In the genomic region with DNA sequence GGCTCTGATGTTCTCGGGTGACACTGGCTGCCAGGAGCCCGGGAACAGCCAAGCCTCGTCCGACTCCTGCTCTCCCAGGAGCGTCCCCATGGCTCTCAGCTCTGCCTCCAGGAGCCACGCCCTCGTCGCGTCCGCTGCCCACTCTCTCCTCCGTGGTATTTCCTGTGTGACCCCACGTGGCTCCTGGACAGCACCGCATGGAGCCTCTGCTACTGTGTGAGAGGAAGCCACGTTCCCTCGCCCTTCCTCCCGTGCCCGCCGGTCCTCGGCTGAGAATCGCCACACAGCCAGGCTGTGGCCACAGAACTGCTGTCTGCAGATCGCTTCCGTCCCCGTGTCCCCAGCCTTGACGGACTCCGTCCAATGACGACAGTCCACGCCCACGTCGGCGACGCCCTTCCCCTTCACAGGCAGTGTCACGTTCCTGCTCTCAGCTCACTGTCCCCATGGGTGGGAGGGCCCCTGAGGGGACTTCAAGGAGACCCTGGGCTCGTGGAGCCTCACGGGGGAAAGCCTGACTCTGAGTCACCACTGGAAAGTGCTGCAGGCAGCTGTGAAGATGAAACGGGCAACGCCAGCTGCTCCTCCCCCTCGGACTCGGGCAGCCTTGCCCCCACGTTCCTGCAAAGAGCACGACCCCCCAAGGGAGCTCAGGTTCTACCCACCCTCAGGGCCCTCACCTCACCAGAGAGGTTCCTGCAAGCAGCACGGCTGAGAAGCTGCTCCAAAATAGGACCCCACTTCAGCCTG, we compare ENCODE assay signal across 13 cellular contexts.
DNase-seq lines count a peak whose midpoint lies in the region; ATAC-seq and TF ChIP-seq lines count a peak whose summit lies in the region.
"Had no signal": no experiment of that assay in that cellular context is flagged by ENCODE, and none has a peak within 500 bp of the region (broad histone marks: within the 10 kb centered on the region; RNA-seq: fewer than 3 reads in every experiment).

No MANE protein-coding gene starts in this region.

- ATAC-seq in natural killer cell, result peak in 1 of 3 donors; percentile 52
- ATAC-seq in GM18873 (IDR thresholded peaks at IDR 0.05; ENCODE audit: low FRiP score, unreplicated experiment), result no peak
- ATAC-seq: foreskin keratinocyte had no signal

- peak overlapping the region; percentile 16 for H3K27ac Mint-ChIP-seq in Caco-2 (ENCODE audit: unreplicated experiment)
- H3K27ac Mint-ChIP-seq in natural killer cell, result peak overlapping the region in 1 of 2 donors; percentile 47
- H3K27ac Mint-ChIP-seq: activated naive CD4-positive, alpha-beta T cell treated with anti-CD3 and anti-CD28 coated beads, Interleukin-2, amount 50 U/mL, for 24 hours had no signal

- TF ChIP-seq CTCF in Caco-2 (IDR thresholded peaks at IDR 0.05; ENCODE audit: insufficient read depth in 1 of 2, low read depth in 1 of 2, low read length in 1 of 2, severe bottlenecking in 1 of 2, unreplicated experiment in 1 of 2) (no peak), VCaP (conservative IDR thresholded peaks at IDR 0.05) (no peak), natural killer cell (IDR thresholded peaks at IDR 0.05) (no peak), WERI-Rb-1 (IDR thresholded peaks at IDR 0.05; ENCODE audit: low read depth, low read length) (no peak), transverse colon (IDR thresholded peaks at IDR 0.05) (no peak)

- TF ChIP-seq POLR2A in transverse colon (IDR thresholded peaks at IDR 0.05), result no peak

- H3K36me3 Mint-ChIP-seq in Caco-2 (ENCODE audit: insufficient read depth, unreplicated experiment), result peaks cover 7% of the 10 kb centered on the region
- no peaks in the 10 kb centered on the region for H3K36me3 Mint-ChIP-seq in natural killer cell
- H3K36me3 Mint-ChIP-seq: activated naive CD4-positive, alpha-beta T cell treated with anti-CD3 and anti-CD28 coated beads, Interleukin-2, amount 50 U/mL, for 24 hours had no signal

- peaks cover 11% of the 10 kb centered on the region for H3K27me3 Mint-ChIP-seq in Caco-2 (ENCODE audit: insufficient read depth, unreplicated experiment)
- peaks cover 6 to 14% of the 10 kb centered on the region in 2 donors for H3K27me3 Mint-ChIP-seq in natural killer cell (ENCODE audit: low read depth in 2 of 2)

- in situ Hi-C loops in transverse colon (cut with MboI; ENCODE audit: low pct_ligation_motif_present in 1 of 4, low pct_unique_long_range_greater_than_20kb in 1 of 4, low sequenced_read_pairs in 3 of 4), result no loop called here

- H3K27ac ChIP-seq in HUES6 (ENCODE audit: low read depth, low read length) (no peak overlapping the region), VCaP (peak overlapping the region; percentile 5; the same call in 1 of the 2 replicates), WERI-Rb-1 (no peak overlapping the region), transverse colon (no peak overlapping the region)
- H3K27ac ChIP-seq: foreskin keratinocyte had no signal

- H3K9ac ChIP-seq in HUES6 (ENCODE audit: low read length), result no peak overlapping the region

- H3K4me1 Mint-ChIP-seq in Caco-2 (ENCODE audit: low read depth, unreplicated experiment), result peaks cover 5% of the 10 kb centered on the region
- H3K4me1 Mint-ChIP-seq in natural killer cell, result peaks cover 4 to 10% of the 10 kb centered on the region in 2 donors
- H3K4me1 Mint-ChIP-seq: activated naive CD4-positive, alpha-beta T cell treated with anti-CD3 and anti-CD28 coated beads, Interleukin-2, amount 50 U/mL, for 24 hours had no signal

- no peaks in the 10 kb centered on the region for H3K9me3 ChIP-seq in Caco-2
- no peaks in the 10 kb centered on the region for H3K9me3 ChIP-seq in HUES6 (ENCODE audit: control insufficient read depth, insufficient read depth, low read depth, low read length)
- no peaks in the 10 kb centered on the region for H3K9me3 ChIP-seq in WERI-Rb-1 (ENCODE audit: severe bottlenecking)
- no peaks in the 10 kb centered on the region for H3K9me3 ChIP-seq in transverse colon

- CTCF ChIA-PET in Caco-2 (lab: Charles Lee), result interaction anchor here (0.6 kb wide), 1 partner anchor 183 kb away, joined by 3 read pairs; no protein-coding TSS in a partner anchor

- peak overlapping the region; percentile 44 for H3K4me3 ChIP-seq in Caco-2 (ENCODE audit: low read depth, low read length)
- H3K4me3 ChIP-seq in HUES6 (ENCODE audit: low read depth, low read length), result peak overlapping the region; percentile 28; the same call in 1 of the 2 replicates
- no peak overlapping the region for H3K4me3 ChIP-seq in WERI-Rb-1 (ENCODE audit: low read depth, low read length)
- no peak overlapping the region for H3K4me3 ChIP-seq in transverse colon

- POLR2A ChIA-PET in Caco-2 (lab: Charles Lee), result no interaction called here

- H3K4me1 ChIP-seq in Caco-2 (peaks cover 4% of the 10 kb centered on the region; the same call in 1 of the 2 replicates), HUES6 (ENCODE audit: control insufficient read depth, insufficient read depth, low read length) (peaks cover 16% of the 10 kb centered on the region; the same call in 1 of the 2 replicates), transverse colon (no peaks in the 10 kb centered on the region)
- H3K4me1 ChIP-seq: foreskin keratinocyte had no signal

- H3K4me3 Mint-ChIP-seq in Caco-2 (ENCODE audit: unreplicated experiment) (peak overlapping the region; percentile 85), natural killer cell (peak overlapping the region; percentile 47)
- H3K4me3 Mint-ChIP-seq: activated naive CD4-positive, alpha-beta T cell treated with anti-CD3 and anti-CD28 coated beads, Interleukin-2, amount 50 U/mL, for 24 hours had no signal

- H3K9me3 Mint-ChIP-seq in Caco-2 (ENCODE audit: unreplicated experiment), result no peaks in the 10 kb centered on the region
- H3K9me3 Mint-ChIP-seq in natural killer cell, result no peaks in the 10 kb centered on the region
- H3K9me3 Mint-ChIP-seq: activated naive CD4-positive, alpha-beta T cell treated with anti-CD3 and anti-CD28 coated beads, Interleukin-2, amount 50 U/mL, for 24 hours had no signal

- H3K36me3 ChIP-seq in Caco-2 (ENCODE audit: control insufficient read depth, insufficient read depth, low read length) (no peaks in the 10 kb centered on the region), HUES6 (ENCODE audit: control insufficient read depth, insufficient read depth, low read length) (no peaks in the 10 kb centered on the region), WERI-Rb-1 (no peaks in the 10 kb centered on the region), transverse colon (no peaks in the 10 kb centered on the region)

- H3K27me3 ChIP-seq in Caco-2 (replicated peaks; ENCODE audit: control insufficient read depth, insufficient read depth, low read length) (no peaks in the 10 kb centered on the region), HUES6 (ENCODE audit: control insufficient read depth, insufficient read depth, low read length) (peaks cover 10% of the 10 kb centered on the region; the same call in 1 of the 2 replicates), WERI-Rb-1 (ENCODE audit: insufficient read depth, low read depth, severe bottlenecking) (no peaks in the 10 kb centered on the region), transverse colon (peaks cover 13% of the 10 kb centered on the region)
- H3K27me3 ChIP-seq: foreskin keratinocyte had no signal

- peak; percentile 31 to 59 for DNase-seq in Caco-2
- DNase-seq in natural killer cell, result no peak
- DNase-seq in WERI-Rb-1, result no peak
- DNase-seq in KG1 (lab: John Stamatoyannopoulos, UW), result no peak
- no peak for DNase-seq in transverse colon
- DNase-seq: cortex of kidney, foreskin keratinocyte, NCI-H2029 treated with DMSO at 0.1 percent for 48 hours, occipital lobe had no signal

- 60% methylated on average over 40 of the region's 41 CpGs; no CpG with 5 or more reads in 1 of the 2 donors for WGBS in transverse colon (ENCODE audit: low coverage in 1 of 2), 2 donors

- no TSS peak for BruUV-seq in Caco-2 (replicated peaks; lab: Mats Ljungman, UMichigan)

- intact Hi-C loops in Caco-2 (cut with micrococcal nuclease; ENCODE audit: unreplicated experiment), result no loop called here
- intact Hi-C loops in natural killer cell (cut with micrococcal nuclease), result loop anchor here (5.0 kb wide), 1 partner anchor 33 kb away; no protein-coding TSS in a partner anchor
- intact Hi-C loops in transverse colon (cut with DNase I; ENCODE audit: low total_unique reads), result no loop called here

- TF ChIP-seq EP300 in transverse colon (IDR thresholded peaks at IDR 0.05; ENCODE audit: low read depth), result no peak

Comparison
In these comparisons a context has a peak if more than half of its experiments do, and no peak if none do; other contexts are left out.
1. DNase-seq: peak in Caco-2 (2 of 2); none in natural killer cell (single experiment), WERI-Rb-1 (single experiment), KG1 (single experiment) and transverse colon (single experiment).
2. H3K4me3 ChIP-seq: peak in Caco-2 (single experiment) and HUES6 (single experiment); none in WERI-Rb-1 (single experiment) and transverse colon (0 of 4).